9 cellular contexts compared by ENCODE assay signal in genomic region chrX:9873952-9874351, GRCh38.
A peak's percentile ranks its signal among the peaks of the same experiment; 100 is the strongest.
DNase-seq lines count a peak whose midpoint lies in the region; ATAC-seq, FAIRE-seq and TF ChIP-seq lines count a peak whose summit lies in the region.
"Had no signal": no experiment of that assay in that cellular context is flagged by ENCODE, and none has a peak within 500 bp of the region (broad histone marks: within the 10 kb centered on the region; RNA-seq: fewer than 3 reads in every experiment).

No MANE protein-coding gene starts in this region.

- H3K9me3 ChIP-seq in IMR-90 (ENCODE audit: control insufficient read depth, insufficient read depth, low read length) (no peaks in the 10 kb centered on the region), transverse colon (no peaks in the 10 kb centered on the region), aorta (ENCODE audit: control insufficient read depth, low read length) (no peaks in the 10 kb centered on the region)

- TF ChIP-seq POLR2A in IMR-90 (IDR thresholded peaks at IDR 0.05; ENCODE audit: low read depth, low read length), result no peak
- no peak for TF ChIP-seq POLR2A in transverse colon (IDR thresholded peaks at IDR 0.05)

- no TSS peak for BruUV-seq in IMR-90 (replicated peaks; lab: Mats Ljungman, UMichigan)

- H3K27ac ChIP-seq in IMR-90 (ENCODE audit: insufficient read depth, low read length) (no peak overlapping the region), transverse colon (no peak overlapping the region), aorta (ENCODE audit: low read depth in 1 of 2, low read length in 2 of 2) (no peak overlapping the region)

- H4K8ac ChIP-seq in IMR-90 (ENCODE audit: low read depth in 2 of 2, low read length in 2 of 2), result no peak overlapping the region

- peaks cover 15% of the 10 kb centered on the region for H3K4me1 Mint-ChIP-seq in mesothelial cell of epicardium

- H4K5ac ChIP-seq in IMR-90 (ENCODE audit: low read depth, low read length), result no peak overlapping the region; the same call in 1 of the 2 replicates

- H3K36me3 Mint-ChIP-seq in mesothelial cell of epicardium, result peaks cover 11% of the 10 kb centered on the region

- TF ChIP-seq RAD21 in IMR-90 (IDR thresholded peaks at IDR 0.05; ENCODE audit: low read length), result peak; percentile 51

- TF ChIP-seq EP300 in transverse colon (IDR thresholded peaks at IDR 0.05; ENCODE audit: low read depth), result no peak

- in situ Hi-C loops in IMR-90 (cut with MboI; ENCODE audit: low sequenced_read_pairs), result no loop called here
- in situ Hi-C loops in transverse colon (cut with MboI; ENCODE audit: low pct_ligation_motif_present in 1 of 4, low pct_unique_long_range_greater_than_20kb in 1 of 4, low sequenced_read_pairs in 3 of 4), result no loop called here

- CTCF ChIA-PET in IMR-90 (lab: Yijun Ruan, JAX), result no interaction called here

- H2BK15ac ChIP-seq in IMR-90 (ENCODE audit: low read depth, low read length), result no peak overlapping the region

- H2BK20ac ChIP-seq in IMR-90 (ENCODE audit: low read depth, low read length), result no peak overlapping the region

- no peak overlapping the region; the same call in 1 of the 2 replicates for H3K4me2 ChIP-seq in IMR-90 (ENCODE audit: low read depth, low read length)

- H3K36me3 ChIP-seq in IMR-90 (ENCODE audit: control insufficient read depth, insufficient read depth, low read length) (no peaks in the 10 kb centered on the region), bronchial epithelial cell (ENCODE audit: control insufficient read depth, insufficient read depth, low read length) (no peaks in the 10 kb centered on the region), transverse colon (no peaks in the 10 kb centered on the region), aorta (ENCODE audit: control insufficient read depth in 1 of 2, insufficient read depth in 2 of 2, low read length in 1 of 2) (no peaks in the 10 kb centered on the region)

- no peak overlapping the region for H2AK5ac ChIP-seq in IMR-90 (ENCODE audit: low read depth, low read length)

- H2AK9ac ChIP-seq in IMR-90 (replicated peaks; ENCODE audit: low read depth, low read length, poor library complexity), result no peak overlapping the region

- peak overlapping the region; percentile 16; the same call in 1 of the 2 replicates for H3K18ac ChIP-seq in IMR-90 (ENCODE audit: low read depth, low read length)

- H4K91ac ChIP-seq in IMR-90 (ENCODE audit: insufficient read depth, low read depth, low read length), result no peak overlapping the region

- H3K23ac ChIP-seq in IMR-90 (ENCODE audit: low read depth, low read length), result no peak overlapping the region

- FAIRE-seq in bronchial epithelial cell (lab: Jason Lieb, UNC), result no peak
- FAIRE-seq: TTC549 had no signal

- no peak overlapping the region for H3K4ac ChIP-seq in IMR-90 (ENCODE audit: low read depth, low read length)

- 53% methylated on average over 2 of the region's 9 CpGs; no CpG with 5 or more reads in 1 of the 2 experiments for whole genome bisulfite sequencing in IMR-90 (ENCODE audit: extremely low coverage in 2 of 2, insufficient read length in 1 of 2), 2 experiments
- WGBS in transverse colon (ENCODE audit: low coverage in 1 of 2), 2 donors, result 61% methylated on average over 9 of the region's 9 CpGs; no CpG with 5 or more reads in 1 of the 2 donors
- WGBS in aorta, 2 donors, result 62 to 68% methylated on average over 9 of the region's 9 CpGs

- H3K4me3 Mint-ChIP-seq in mesothelial cell of epicardium, result no peak overlapping the region

- no peaks in the 10 kb centered on the region for H3K27me3 Mint-ChIP-seq in mesothelial cell of epicardium (ENCODE audit: low read depth)

- no peaks in the 10 kb centered on the region for H3K79me1 ChIP-seq in IMR-90 (ENCODE audit: low read depth in 1 of 2, low read length in 2 of 2)

- H3K9ac ChIP-seq in IMR-90 (ENCODE audit: low read depth, low read length), result no peak overlapping the region

- DNase-seq in D341Med (ENCODE audit: low spot score) (peak; percentile 61), IMR-90 (peak; percentile 49), T-helper 2 cell (peak in 3 of 5 experiments; percentile 21 to 59 (median 21)), bronchial epithelial cell (ENCODE audit: low read depth) (peak; percentile 44), mesothelial cell of epicardium (ENCODE audit: low spot score in 2 of 2, unreplicated experiment in 2 of 2) (no peak), transverse colon (peak; percentile 30), aorta (no peak)

- H3K56ac ChIP-seq in IMR-90 (ENCODE audit: extremely low read depth, insufficient read depth, low read length), result no peak overlapping the region

- POLR2A ChIA-PET in IMR-90 (lab: Charles Lee; ENCODE audit: unreplicated experiment), result no interaction called here

- peaks cover 26% of the 10 kb centered on the region for H3K9me3 Mint-ChIP-seq in mesothelial cell of epicardium

- intact Hi-C loops in IMR-90 (cut with micrococcal nuclease), result loop anchor here (2.0 to 5.0 kb wide), 2 partner anchors 87 to 245 kb away; partner anchors contain the start of gene SHROOM2
- intact Hi-C loops in transverse colon (cut with DNase I; ENCODE audit: low total_unique reads), result no loop called here
- intact Hi-C loops in aorta (cut with DNase I), result no loop called here

- H3K27me3 ChIP-seq in IMR-90 (ENCODE audit: control insufficient read depth, insufficient read depth, low read length) (no peaks in the 10 kb centered on the region), bronchial epithelial cell (ENCODE audit: control insufficient read depth, insufficient read depth, low read length) (no peaks in the 10 kb centered on the region), transverse colon (no peaks in the 10 kb centered on the region), aorta (ENCODE audit: control insufficient read depth in 1 of 2, insufficient read depth in 2 of 2, low read length in 1 of 2) (peaks cover 0 to 1% of the 10 kb centered on the region in 2 donors)

- H3K4me3 ChIP-seq in IMR-90 (ENCODE audit: insufficient read depth, low read depth, low read length) (no peak overlapping the region), bronchial epithelial cell (ENCODE audit: low read depth, low read length) (no peak overlapping the region), transverse colon (no peak overlapping the region), aorta (ENCODE audit: low read length in 2 of 2) (no peak overlapping the region)

- H2AFZ ChIP-seq in IMR-90 (replicated peaks; ENCODE audit: low read length, poor library complexity), result no peak overlapping the region

- H4K20me1 ChIP-seq in IMR-90 (ENCODE audit: insufficient read depth, low read length), result no peaks in the 10 kb centered on the region

- no peak overlapping the region for H2BK120ac ChIP-seq in IMR-90 (ENCODE audit: low read depth, low read length)

- TF ChIP-seq CTCF in IMR-90 (conservative IDR thresholded peaks at IDR 0.05; ENCODE audit: low read depth, low read length) (peak; percentile 48), bronchial epithelial cell (IDR thresholded peaks at IDR 0.05; ENCODE audit: insufficient read depth, low read length, severe bottlenecking) (peak; percentile 49), mesothelial cell of epicardium (IDR thresholded peaks at IDR 0.05; ENCODE audit: unreplicated experiment) (peak; percentile 25), transverse colon (IDR thresholded peaks at IDR 0.05) (peak; percentile 36 to 50 (median 40))

- no peaks in the 10 kb centered on the region for H3K9me1 ChIP-seq in IMR-90 (ENCODE audit: insufficient read depth, low read length)

- no peak overlapping the region for H3K27ac Mint-ChIP-seq in mesothelial cell of epicardium

- H2BK5ac ChIP-seq in IMR-90 (ENCODE audit: low read depth, low read length, poor library complexity, severe bottlenecking), result no peak overlapping the region

- dilution Hi-C loops in IMR-90 (cut with HindIII; ENCODE audit: low sequenced_read_pairs, unreplicated experiment), result no loop called here

- H3K4me1 ChIP-seq in IMR-90 (ENCODE audit: control insufficient read depth, insufficient read depth, low read length) (peaks cover 5% of the 10 kb centered on the region; the same call in 1 of the 2 replicates), transverse colon (no peaks in the 10 kb centered on the region), aorta (ENCODE audit: control insufficient read depth in 1 of 2, insufficient read depth in 2 of 2, low read length in 2 of 2) (no peaks in the 10 kb centered on the region)

- H3K14ac ChIP-seq in IMR-90 (replicated peaks; ENCODE audit: low read depth, low read length), result no peak overlapping the region

- ATAC-seq in GM19395 (IDR thresholded peaks at IDR 0.05; ENCODE audit: unreplicated experiment), result peak; percentile 90
- ATAC-seq in IMR-90 (ENCODE audit: low read depth), result peak; percentile 52; the same call in 1 of the 2 replicates
- no peak for ATAC-seq in aorta (ENCODE audit: low FRiP score)

TF ChIP-seq in IMR-90, 13 proteins besides CTCF, POLR2A, EP300 and RAD21:
- TF ChIP-seq MXI1 (IDR thresholded peaks at IDR 0.05; ENCODE audit: borderline replicate concordance, low read depth, low read length) (no peak), USF2 (IDR thresholded peaks at IDR 0.05; ENCODE audit: low read depth, low read length) (no peak), SMC3 (IDR thresholded peaks at IDR 0.05; ENCODE audit: low read depth, low read length) (peak; percentile 45), CHD1 (IDR thresholded peaks at IDR 0.05; ENCODE audit: low read depth, low read length) (no peak)
TF ChIP-seq in IMR-90: peak in this region for 1.

Comparison
In these comparisons a context has a peak if more than half of its experiments do, and no peak if none do; other contexts are left out.
1. DNase-seq: peak in D341Med (single experiment), IMR-90 (single experiment), T-helper 2 cell (3 of 5), bronchial epithelial cell (single experiment) and transverse colon (single experiment); none in mesothelial cell of epicardium (0 of 2) and aorta (0 of 2).
2. Peak in every context shown above with its lines, with median percentiles within 50 percentile points of each other: CTCF ChIP-seq.